ENCODE assay signal across 34 cellular contexts in genomic region chr3:189554868-189555557, GRCh38.
"Had no signal": no experiment of that assay in that cellular context is flagged by ENCODE, and none has a peak within 500 bp of the region (broad histone marks: within the 10 kb centered on the region; RNA-seq: fewer than 3 reads in every experiment).

No MANE protein-coding gene starts in this region.

- DNase-seq: activated CD4-positive, alpha-beta memory T cell treated with anti-CD3 and anti-CD28 coated beads, Interleukin-2, amount 10 ng/mL, durations not matched to agents 7 days and 5 days; activated CD4-positive, alpha-beta T cell treated with anti-CD3 and anti-CD28 coated beads for 1 hour; activated CD4-positive, alpha-beta T cell treated with anti-CD3 and anti-CD28 coated beads, Interleukin-2, amount 10 ng/mL, durations not matched to agents 7 days and 5 days; activated CD8-positive, alpha-beta memory T cell treated with anti-CD3 and anti-CD28 coated beads, Interleukin-2, amount 50 U/mL, for 48 hours; activated gamma-delta T cell; activated naive CD4-positive, alpha-beta T cell treated with anti-CD3 and anti-CD28 coated beads, Interleukin-2, amount 10 ng/mL, durations not matched to agents 7 days and 5 days; activated naive CD8-positive, alpha-beta T cell treated with anti-CD3 and anti-CD28 coated beads, Interleukin-2, amount 10 ng/mL, durations not matched to agents 7 days and 5 days; activated T-cell treated with anti-CD3 and anti-CD28 coated beads, Interleukin-2, amount 50 U/mL, for 24 hours; brain microvascular endothelial cell; foreskin fibroblast; head of caudate nucleus; hippocampal formation; immature natural killer cell; kidney; left colon; lower lobe of right lung; mesendoderm; nephron progenitor cell; ovary; retina; sigmoid colon; small intestine; stimulated activated CD4-positive, alpha-beta T cell treated with anti-CD3 and anti-CD28 coated beads, Interleukin-1b, Interleukin-23, amount 100 ng/mL, for 48 hours; stimulated activated CD4-positive, alpha-beta T cell treated with anti-CD3 and anti-CD28 coated beads, Interleukin-4, amount 100 ng/mL, for 4 hours; stimulated activated CD8-positive, alpha-beta memory T cell treated with anti-CD3 and anti-CD28 coated beads, Interleukin-4, amount 100 ng/mL, for 48 hours; stimulated activated naive CD4-positive, alpha-beta T cell; testis; transverse colon had no signal

- H3K4me1 ChIP-seq: lower lobe of right lung, prostate gland, sigmoid colon, testis, transverse colon, vagina had no signal

- ATAC-seq: left colon, mucosa of descending colon, WTC11 had no signal

- H3K36me3 ChIP-seq: brain microvascular endothelial cell, lower lobe of right lung, ovary, prostate gland, sigmoid colon, transverse colon, vagina had no signal

- H3K4me1 Mint-ChIP-seq: activated CD4-positive, alpha-beta memory T cell treated with anti-CD3 and anti-CD28 coated beads, Interleukin-2, amount 10 ng/mL, durations not matched to agents 7 days and 5 days; activated CD4-positive, alpha-beta T cell treated with anti-CD3 and anti-CD28 coated beads, Interleukin-2, amount 10 ng/mL, durations not matched to agents 7 days and 5 days; activated naive CD4-positive, alpha-beta T cell treated with anti-CD3 and anti-CD28 coated beads, Interleukin-2, amount 10 ng/mL, durations not matched to agents 7 days and 5 days; activated naive CD8-positive, alpha-beta T cell treated with anti-CD3 and anti-CD28 coated beads, Interleukin-2, amount 10 ng/mL, durations not matched to agents 7 days and 5 days; immature natural killer cell; nephron progenitor cell; WTC11 had no signal

- FAIRE-seq: astrocyte, endothelial cell of umbilical vein, small intestine had no signal

- H3K9me3 ChIP-seq: lower lobe of right lung, ovary, prostate gland, testis, vagina had no signal

- H3K27me3 ChIP-seq: brain microvascular endothelial cell, ovary, sigmoid colon, testis, transverse colon, vagina had no signal

- H3K4me3 Mint-ChIP-seq: activated CD4-positive, alpha-beta memory T cell treated with anti-CD3 and anti-CD28 coated beads, Interleukin-2, amount 10 ng/mL, durations not matched to agents 7 days and 5 days; activated CD4-positive, alpha-beta T cell treated with anti-CD3 and anti-CD28 coated beads, Interleukin-2, amount 10 ng/mL, durations not matched to agents 7 days and 5 days; activated naive CD4-positive, alpha-beta T cell treated with anti-CD3 and anti-CD28 coated beads, Interleukin-2, amount 10 ng/mL, durations not matched to agents 7 days and 5 days; activated naive CD8-positive, alpha-beta T cell treated with anti-CD3 and anti-CD28 coated beads, Interleukin-2, amount 10 ng/mL, durations not matched to agents 7 days and 5 days; activated T-cell treated with anti-CD3 and anti-CD28 coated beads, Interleukin-2, amount 50 U/mL, for 24 hours; immature natural killer cell; nephron progenitor cell; WTC11 had no signal

- H3K27ac Mint-ChIP-seq: activated CD4-positive, alpha-beta memory T cell treated with anti-CD3 and anti-CD28 coated beads, Interleukin-2, amount 10 ng/mL, durations not matched to agents 7 days and 5 days; activated CD4-positive, alpha-beta T cell treated with anti-CD3 and anti-CD28 coated beads, Interleukin-2, amount 10 ng/mL, durations not matched to agents 7 days and 5 days; activated naive CD4-positive, alpha-beta T cell treated with anti-CD3 and anti-CD28 coated beads, Interleukin-2, amount 10 ng/mL, durations not matched to agents 7 days and 5 days; activated naive CD8-positive, alpha-beta T cell treated with anti-CD3 and anti-CD28 coated beads, Interleukin-2, amount 10 ng/mL, durations not matched to agents 7 days and 5 days; activated T-cell treated with anti-CD3 and anti-CD28 coated beads, Interleukin-2, amount 50 U/mL, for 24 hours; immature natural killer cell; nephron progenitor cell; WTC11 had no signal

- H3K27ac ChIP-seq: brain microvascular endothelial cell, lower lobe of right lung, ovary, prostate gland, sigmoid colon, testis, transverse colon, vagina had no signal

- H3K27me3 Mint-ChIP-seq: activated CD4-positive, alpha-beta memory T cell treated with anti-CD3 and anti-CD28 coated beads, Interleukin-2, amount 10 ng/mL, durations not matched to agents 7 days and 5 days; activated CD4-positive, alpha-beta T cell treated with anti-CD3 and anti-CD28 coated beads, Interleukin-2, amount 10 ng/mL, durations not matched to agents 7 days and 5 days; activated naive CD4-positive, alpha-beta T cell treated with anti-CD3 and anti-CD28 coated beads, Interleukin-2, amount 10 ng/mL, durations not matched to agents 7 days and 5 days; activated naive CD8-positive, alpha-beta T cell treated with anti-CD3 and anti-CD28 coated beads, Interleukin-2, amount 10 ng/mL, durations not matched to agents 7 days and 5 days; activated T-cell treated with anti-CD3 and anti-CD28 coated beads, Interleukin-2, amount 50 U/mL, for 24 hours had no signal

- H3K4me3 ChIP-seq: lower lobe of right lung, mucosa of descending colon, ovary, prostate gland, sigmoid colon, testis, transverse colon, vagina had no signal
